Comparison of ENCODE assay signal across 15 cellular contexts in genomic region chr16:90044111-90044551, GRCh38. TPM values are rescaled to one million over a fixed set of nuclear protein-coding genes. Genes with fewer than 3 reads are reported as not detected.
DNase-seq lines count a peak whose midpoint lies in the region; ATAC-seq, FAIRE-seq and TF ChIP-seq lines count a peak whose summit lies in the region.
"Had no signal": no experiment of that assay in that cellular context is flagged by ENCODE, and none has a peak within 500 bp of the region (broad histone marks: within the 10 kb centered on the region; RNA-seq: fewer than 3 reads in every experiment).

No MANE protein-coding gene starts in this region.

- ATAC-seq in upper lobe of right lung = peak; percentile 57

- peak; percentile 67 for FAIRE-seq in RCC 7860 (lab: Jason Lieb, UNC)
- FAIRE-seq in frontal cortex (lab: Jason Lieb, UNC) = no peak
- no peak for FAIRE-seq in GM12892 (lab: Jason Lieb, UNC)

- TF ChIP-seq POLR2A in uterus (IDR thresholded peaks at IDR 0.05) = no peak
- no peak for TF ChIP-seq POLR2A in GM12892 (IDR thresholded peaks at IDR 0.05; ENCODE audit: low read depth, low read length)

- H3K27ac ChIP-seq in upper lobe of right lung (no peak overlapping the region), uterus (no peak overlapping the region)

- peaks cover 13% of the 10 kb centered on the region for H3K4me1 ChIP-seq in upper lobe of right lung
- H3K4me1 ChIP-seq in uterus = peaks cover 0 to 13% of the 10 kb centered on the region in 2 donors

- H3K4me3 ChIP-seq in upper lobe of right lung = no peak overlapping the region
- H3K4me3 ChIP-seq in uterus = no peak overlapping the region

- H3K9me3 ChIP-seq in upper lobe of right lung (no peaks in the 10 kb centered on the region), uterus (no peaks in the 10 kb centered on the region)

- H3K27me3 ChIP-seq in upper lobe of right lung (no peaks in the 10 kb centered on the region), uterus (no peaks in the 10 kb centered on the region)

- intact Hi-C loops in upper lobe of right lung (cut with DNase I) (no loop called here), uterus (cut with DNase I; ENCODE audit: low total_unique reads) (no loop called here)

- no peak for TF ChIP-seq CTCF in GM20000 (IDR thresholded peaks at IDR 0.05; ENCODE audit: extremely low read depth, missing control alignments)
- no peak for TF ChIP-seq CTCF in upper lobe of right lung (IDR thresholded peaks at IDR 0.05)
- no peak for TF ChIP-seq CTCF in uterus (IDR thresholded peaks at IDR 0.05)

- DNase-seq in GM20000 (ENCODE audit: low spot score) = peak; percentile 15
- peak; percentile 56 for DNase-seq in RCC 7860 (ENCODE audit: low spot score)
- peak; percentile 21 to 29 for DNase-seq in frontal cortex (ENCODE audit: low spot score in 2 of 2)
- DNase-seq in upper lobe of right lung = peak; percentile 69
- no peak for DNase-seq in uterus
- no peak for DNase-seq in retina
- no peak for DNase-seq in GM12892 (ENCODE audit: insufficient read length)
- DNase-seq: head of caudate nucleus, Karpas-422, NCI-H2107, T-helper 1 cell had no signal

- H3K36me3 ChIP-seq in upper lobe of right lung (peaks cover 21% of the 10 kb centered on the region), uterus (no peaks in the 10 kb centered on the region)

RNA-seq across cellular contexts. Expression of gene DBNDD1, which starts 24.9 kb away (rescaled TPM):
- total RNA-seq in frontal cortex (10.6 TPM), upper lobe of right lung (7.0 TPM), uterus (1 to 10 TPM in 2 of 4 donors, not detected in 2; 1.0 to 4.2 TPM)
- polyA plus RNA-seq in GM12892 (2012; ENCODE audit: missing spikeins) = 2.1 TPM

RNA-seq across cellular contexts. Expression of gene PRDM7, which starts 33.0 kb away (rescaled TPM):
- not detected for total RNA-seq in frontal cortex
- not detected for total RNA-seq in upper lobe of right lung
- total RNA-seq in uterus = under 1 TPM in 1 of 4 donors, not detected in 3; 0.35 TPM
- polyA plus RNA-seq in GM12892 (2012; ENCODE audit: missing spikeins) = 0.13 TPM
- total RNA-seq: activated T-helper 1 cell treated with anti-CD3 and anti-CD28 coated beads, Interleukin-12 subunit alpha, Interleukin-12 subunit beta, Interleukin-2, Interleukin-4 antibody, amounts not matched to agents 30 ng/mL and 10 ng/mL and 1 ng/mL, durations not matched to agents 14 hours and 24 hours and 36 hours; liver; skeletal muscle tissue had no signal
- polyA plus RNA-seq: liver, neural cell had no signal

Comparison
In these comparisons a context has a peak if more than half of its experiments do, and no peak if none do; other contexts are left out.
1. DNase-seq: peak in GM20000 (single experiment), RCC 7860 (single experiment), frontal cortex (2 of 2) and upper lobe of right lung (single experiment); none in uterus (0 of 2), retina (single experiment) and GM12892 (single experiment).